ENCODE assay signal across 8 cellular contexts in genomic region chr16:30609928-30610839, GRCh38. TPM values are rescaled to one million over a fixed set of nuclear protein-coding genes. Genes with fewer than 3 reads are reported as not detected.
A peak's percentile ranks its signal among the peaks of the same experiment; 100 is the strongest.
DNase-seq lines count a peak whose midpoint lies in the region; ATAC-seq and TF ChIP-seq lines count a peak whose summit lies in the region.

Gene ZNF689, minus strand, starts transcription at chr16:30610389. Its CDS starts 348 bp downstream, at chr16:30610041.

- H3K4me1 ChIP-seq in testis, result no peaks in the 10 kb centered on the region

- no peaks in the 10 kb centered on the region for H3K27me3 Mint-ChIP-seq in activated naive CD4-positive, alpha-beta T cell treated with anti-CD3 and anti-CD28 coated beads, Interleukin-2, amount 50 U/mL, for 24 hours

- ATAC-seq in HG02571 (IDR thresholded peaks at IDR 0.05; ENCODE audit: unreplicated experiment) (peak; percentile 81), SK-N-SH treated with all-trans-retinoic acid at 6 μM for 48 hours (peak; percentile 94)

- peak within 1 kb of the TSS; percentile 89 to 96 for H3K4me3 ChIP-seq in testis

- peak within 1 kb of the TSS; percentile 98 for H3K27ac Mint-ChIP-seq in activated naive CD4-positive, alpha-beta T cell treated with anti-CD3 and anti-CD28 coated beads, Interleukin-2, amount 50 U/mL, for 24 hours

- DNase-seq in GM04504 (ENCODE audit: low read depth) (peak; percentile 95), NCI-H1092 (lab: John Stamatoyannopoulos, UW) (peak; percentile 98), glomerular endothelial cell (ENCODE audit: extremely low read depth, low read depth, low spot score) (peak; percentile 98), occipital lobe (lab: John Stamatoyannopoulos, UW) (peak; percentile 96), testis (peak; percentile 98)

- no peaks in the 10 kb centered on the region for H3K9me3 Mint-ChIP-seq in activated naive CD4-positive, alpha-beta T cell treated with anti-CD3 and anti-CD28 coated beads, Interleukin-2, amount 50 U/mL, for 24 hours

- TF ChIP-seq CTCF in testis (IDR thresholded peaks at IDR 0.05), result no peak

- peaks cover 27% of the 10 kb centered on the region for H3K4me1 Mint-ChIP-seq in activated naive CD4-positive, alpha-beta T cell treated with anti-CD3 and anti-CD28 coated beads, Interleukin-2, amount 50 U/mL, for 24 hours

- WGBS in testis, 2 donors, result 1 to 2% methylated on average over 28 to 63 of the region's 63 CpGs

- H3K36me3 ChIP-seq in testis (ENCODE audit: low read depth, missing control alignments), result no peaks in the 10 kb centered on the region

- intact Hi-C loops in testis (cut with DNase I; ENCODE audit: low total_unique reads), result no loop called here

- peak within 1 kb of the TSS; percentile 86 to 99 for H3K27ac ChIP-seq in testis

- H3K36me3 Mint-ChIP-seq in activated naive CD4-positive, alpha-beta T cell treated with anti-CD3 and anti-CD28 coated beads, Interleukin-2, amount 50 U/mL, for 24 hours, result peaks cover 7% of the 10 kb centered on the region

- no peak for TF ChIP-seq POLR2A in testis (IDR thresholded peaks at IDR 0.05)

- H3K4me3 Mint-ChIP-seq in activated naive CD4-positive, alpha-beta T cell treated with anti-CD3 and anti-CD28 coated beads, Interleukin-2, amount 50 U/mL, for 24 hours, result peak within 1 kb of the TSS; percentile 95

- no peaks in the 10 kb centered on the region for H3K9me3 ChIP-seq in testis

- H3K27me3 ChIP-seq in testis, result no peaks in the 10 kb centered on the region

TF ChIP-seq in SK-N-SH treated with all-trans-retinoic acid at 6 μM for 48 hours, 23 proteins besides CTCF, POLR2A, EP300 and RAD21:
- TF ChIP-seq, protein P1, sequence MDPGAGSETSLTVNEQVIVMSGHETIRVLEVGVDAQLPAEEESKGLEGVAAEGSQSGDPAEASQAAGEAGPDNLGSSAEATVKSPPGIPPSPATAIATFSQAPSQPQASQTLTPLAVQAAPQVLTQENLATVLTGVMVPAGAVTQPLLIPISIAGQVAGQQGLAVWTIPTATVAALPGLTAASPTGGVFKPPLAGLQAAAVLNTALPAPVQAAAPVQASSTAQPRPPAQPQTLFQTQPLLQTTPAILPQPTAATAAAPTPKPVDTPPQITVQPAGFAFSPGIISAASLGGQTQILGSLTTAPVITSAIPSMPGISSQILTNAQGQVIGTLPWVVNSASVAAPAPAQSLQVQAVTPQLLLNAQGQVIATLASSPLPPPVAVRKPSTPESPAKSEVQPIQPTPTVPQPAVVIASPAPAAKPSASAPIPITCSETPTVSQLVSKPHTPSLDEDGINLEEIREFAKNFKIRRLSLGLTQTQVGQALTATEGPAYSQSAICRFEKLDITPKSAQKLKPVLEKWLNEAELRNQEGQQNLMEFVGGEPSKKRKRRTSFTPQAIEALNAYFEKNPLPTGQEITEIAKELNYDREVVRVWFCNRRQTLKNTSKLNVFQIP (CRISPR knock-in tag; IDR thresholded peaks at IDR 0.05; ENCODE audit: borderline replicate concordance, low read depth), result no peak
- peak; percentile 85 for TF ChIP-seq ZFP3 (CRISPR knock-in tag; IDR thresholded peaks at IDR 0.05)
TF ChIP-seq in SK-N-SH treated with all-trans-retinoic acid at 6 μM for 48 hours: peak in this region for 1.

RNA-seq across cellular contexts. Expression of gene ZNF689, which starts in this region (rescaled TPM):
- total RNA-seq in glomerular endothelial cell (9.0 and 11.4 TPM in 2 replicates), occipital lobe (8.9 TPM), testis (10 to 100 TPM; 33.0 to 41.3 TPM)
- polyA plus RNA-seq in testis (ENCODE audit: insufficient read depth, low read depth, low replicate concordance), result 82.7 TPM

Comparison
In these comparisons a context has a peak if more than half of its experiments do, and no peak if none do; other contexts are left out.
1. Peak in every context shown above with its lines: DNase-seq, ATAC-seq, H3K4me3 ChIP-seq and H3K27ac ChIP-seq.